ENCODE assay signal across 13 cellular contexts in genomic region chr4:1544861-1545275, GRCh38.
DNase-seq lines count a peak whose midpoint lies in the region; ATAC-seq and TF ChIP-seq lines count a peak whose summit lies in the region.
"Had no signal": no experiment of that assay in that cellular context is flagged by ENCODE, and none has a peak within 500 bp of the region (broad histone marks: within the 10 kb centered on the region; RNA-seq: fewer than 3 reads in every experiment).

No MANE protein-coding gene starts in this region.

- H3K9me3 Mint-ChIP-seq in activated T-cell treated with anti-CD3 and anti-CD28 coated beads, Interleukin-2, amount 50 U/mL, for 4 hours: no peaks in the 10 kb centered on the region
- H3K9me3 Mint-ChIP-seq in activated T-cell treated with anti-CD3 and anti-CD28 coated beads, Interleukin-2, amount 50 U/mL, for 24 hours: no peaks in the 10 kb centered on the region

- no peak overlapping the region for H3K27ac Mint-ChIP-seq in activated T-cell treated with anti-CD3 and anti-CD28 coated beads, Interleukin-2, amount 50 U/mL, for 24 hours

- H3K4me1 ChIP-seq in colonic mucosa: peaks cover 7% of the 10 kb centered on the region
- H3K4me1 ChIP-seq in skeletal muscle tissue (ENCODE audit: control insufficient read depth in 3 of 3, insufficient read depth in 3 of 3, low read length in 3 of 3): peaks cover 0 to 9% (median 8%) of the 10 kb centered on the region in 3 donors

- H3K9ac ChIP-seq in colonic mucosa (ENCODE audit: low read depth in 2 of 2, low read length in 2 of 2) (peak overlapping the region; percentile 26 to 55), skeletal muscle tissue (ENCODE audit: low read depth in 1 of 3, low read length in 3 of 3) (peak overlapping the region in 2 of 3 donors; percentile 16 to 33)
- H3K9ac ChIP-seq: BLaER1 treated with 17β-estradiol and CSF1 and Interleukin-3, amounts not matched to agents 10 nM and 100 nM had no signal

- peaks cover 6% of the 10 kb centered on the region for H3K27me3 Mint-ChIP-seq in activated T-cell treated with anti-CD3 and anti-CD28 coated beads, Interleukin-2, amount 50 U/mL, for 4 hours (ENCODE audit: low read depth)
- peaks cover 8% of the 10 kb centered on the region for H3K27me3 Mint-ChIP-seq in activated T-cell treated with anti-CD3 and anti-CD28 coated beads, Interleukin-2, amount 50 U/mL, for 24 hours

- H3K27me3 ChIP-seq in colonic mucosa (no peaks in the 10 kb centered on the region), skeletal muscle tissue (ENCODE audit: control insufficient read depth in 3 of 3, insufficient read depth in 3 of 3, low read length in 3 of 3) (peaks cover 11 to 25% (median 24%) of the 10 kb centered on the region in 3 donors)
- H3K27me3 ChIP-seq: ovary had no signal

- H3K36me3 Mint-ChIP-seq in activated T-cell treated with anti-CD3 and anti-CD28 coated beads, Interleukin-2, amount 50 U/mL, for 4 hours (ENCODE audit: insufficient read depth): no peaks in the 10 kb centered on the region
- no peaks in the 10 kb centered on the region for H3K36me3 Mint-ChIP-seq in activated T-cell treated with anti-CD3 and anti-CD28 coated beads, Interleukin-2, amount 50 U/mL, for 24 hours (ENCODE audit: low read depth)

- DNase-seq in activated T-cell treated with anti-CD3 and anti-CD28 coated beads, Interleukin-2, amount 50 U/mL, for 4 hours: no peak
- DNase-seq in activated T-cell treated with anti-CD3 and anti-CD28 coated beads, Interleukin-2, amount 50 U/mL, for 24 hours: no peak
- DNase-seq in KG1 (lab: John Stamatoyannopoulos, UW) (peak; percentile 4), colonic mucosa (peak; percentile 49), SK-N-DZ (ENCODE audit: low spot score) (no peak)
- DNase-seq in stimulated activated naive CD4-positive, alpha-beta T cell treated with Interleukin-2 at 50 U/mL for 16 hours (lab: John Stamatoyannopoulos, UW): no peak
- DNase-seq: activated T-cell treated with anti-CD3 and anti-CD28 coated beads, Interleukin-2, amount 50 U/mL, for 1 hour; MV-4-11; T1000 had no signal

- peaks cover 27% of the 10 kb centered on the region for H3K4me1 Mint-ChIP-seq in activated T-cell treated with anti-CD3 and anti-CD28 coated beads, Interleukin-2, amount 50 U/mL, for 4 hours (ENCODE audit: low read depth)
- peaks cover 8% of the 10 kb centered on the region for H3K4me1 Mint-ChIP-seq in activated T-cell treated with anti-CD3 and anti-CD28 coated beads, Interleukin-2, amount 50 U/mL, for 24 hours (ENCODE audit: low read depth)

- H3K27ac ChIP-seq in colonic mucosa: peak overlapping the region; percentile 17
- no peak overlapping the region for H3K27ac ChIP-seq in skeletal muscle tissue (ENCODE audit: low read depth, low read length)
- H3K27ac ChIP-seq: ovary had no signal

- intact Hi-C loops in colonic mucosa (cut with DNase I): no loop called here

- H3K9me3 ChIP-seq in colonic mucosa (no peaks in the 10 kb centered on the region), skeletal muscle tissue (ENCODE audit: control insufficient read depth in 3 of 3, low read length in 3 of 3) (no peaks in the 10 kb centered on the region)
- H3K9me3 ChIP-seq: BLaER1 treated with 17β-estradiol and CSF1 and Interleukin-3, amounts not matched to agents 10 nM and 100 nM; ovary had no signal

- H3K4me3 Mint-ChIP-seq in activated T-cell treated with anti-CD3 and anti-CD28 coated beads, Interleukin-2, amount 50 U/mL, for 4 hours: peak overlapping the region; percentile 11
- H3K4me3 Mint-ChIP-seq in activated T-cell treated with anti-CD3 and anti-CD28 coated beads, Interleukin-2, amount 50 U/mL, for 24 hours: no peak overlapping the region

- peak in 1 of 2 donors; percentile 48 for ATAC-seq in activated T-cell treated with anti-CD3 and anti-CD28 coated beads, Interleukin-2, amount 50 U/mL, for 4 hours
- no peak for ATAC-seq in GM21786 (IDR thresholded peaks at IDR 0.05; ENCODE audit: unreplicated experiment)

- H3K36me3 ChIP-seq in colonic mucosa (no peaks in the 10 kb centered on the region), skeletal muscle tissue (ENCODE audit: control insufficient read depth in 3 of 3, insufficient read depth in 3 of 3, low read length in 3 of 3) (no peaks in the 10 kb centered on the region)
- H3K36me3 ChIP-seq: BLaER1 treated with 17β-estradiol and CSF1 and Interleukin-3, amounts not matched to agents 10 nM and 100 nM; ovary had no signal

- no peak overlapping the region for H3K4me3 ChIP-seq in colonic mucosa
- H3K4me3 ChIP-seq in skeletal muscle tissue (ENCODE audit: low read length in 3 of 3): no peak overlapping the region
- H3K4me3 ChIP-seq: BLaER1 treated with 17β-estradiol and CSF1 and Interleukin-3, amounts not matched to agents 10 nM and 100 nM; ovary had no signal

- TF ChIP-seq CTCF in colonic mucosa (IDR thresholded peaks at IDR 0.05): no peak

Comparison
In these comparisons a context has a peak if more than half of its experiments do, and no peak if none do; other contexts are left out.
1. DNase-seq: peak in KG1 (single experiment) and colonic mucosa (single experiment); none in activated T-cell treated with anti-CD3 and anti-CD28 coated beads, Interleukin-2, amount 50 U/mL, for 4 hours (single experiment), activated T-cell treated with anti-CD3 and anti-CD28 coated beads, Interleukin-2, amount 50 U/mL, for 24 hours (single experiment), SK-N-DZ (single experiment) and stimulated activated naive CD4-positive, alpha-beta T cell treated with Interleukin-2 at 50 U/mL for 16 hours (single experiment).